8 cellular contexts compared by ENCODE assay signal in the genomic region with DNA sequence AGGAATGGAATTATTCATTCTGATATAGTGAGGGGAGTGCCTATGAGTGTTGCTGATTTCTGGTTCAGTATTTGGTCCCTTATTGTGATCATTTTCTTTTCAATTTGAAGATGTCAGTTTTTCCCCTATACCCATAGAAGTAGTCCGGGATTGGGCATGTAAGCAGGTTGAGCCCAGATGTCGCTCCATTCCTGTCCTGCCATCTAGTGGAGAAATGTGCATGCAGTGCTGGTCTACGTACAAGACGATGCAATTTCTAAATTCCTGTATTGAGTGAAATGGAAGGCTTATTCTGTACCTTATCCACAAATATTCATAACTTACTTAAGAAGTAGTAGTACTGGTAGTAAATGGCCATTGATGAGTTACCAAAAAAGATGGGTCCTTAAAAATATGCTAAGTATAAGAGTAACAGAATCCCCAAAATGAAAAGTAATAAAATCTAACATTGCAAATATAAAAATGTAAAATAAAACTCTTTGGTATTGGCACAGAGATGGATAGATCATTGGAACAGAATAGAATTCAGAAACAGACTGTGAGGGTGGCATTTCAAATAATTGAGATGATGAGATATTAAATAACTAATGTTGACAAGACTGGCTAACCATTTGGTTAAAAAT.
DNase-seq lines count a peak whose midpoint lies in the region; ATAC-seq and TF ChIP-seq lines count a peak whose summit lies in the region.

No MANE protein-coding gene starts in this region.

- H3K4me1 ChIP-seq in neural progenitor cell = no peaks in the 10 kb centered on the region

- H3K9me3 Mint-ChIP-seq in Calu3 (ENCODE audit: low read depth, unreplicated experiment) = no peaks in the 10 kb centered on the region
- no peaks in the 10 kb centered on the region for H3K9me3 Mint-ChIP-seq in activated CD4-positive, alpha-beta memory T cell treated with anti-CD3 and anti-CD28 coated beads for 36 hours
- no peaks in the 10 kb centered on the region for H3K9me3 Mint-ChIP-seq in neural progenitor cell

- H3K9me3 ChIP-seq in neural progenitor cell (ENCODE audit: low read depth) = no peaks in the 10 kb centered on the region

- no peaks in the 10 kb centered on the region for H3K36me3 ChIP-seq in neural progenitor cell

- H3K27me3 Mint-ChIP-seq in Calu3 (ENCODE audit: unreplicated experiment) (no peaks in the 10 kb centered on the region), neural progenitor cell (ENCODE audit: insufficient read depth, low read depth) (no peaks in the 10 kb centered on the region)
- H3K27me3 Mint-ChIP-seq in activated CD4-positive, alpha-beta memory T cell treated with anti-CD3 and anti-CD28 coated beads for 36 hours = peaks cover 14% of the 10 kb centered on the region

- H3K36me3 Mint-ChIP-seq in Calu3 (ENCODE audit: insufficient read depth, unreplicated experiment) = no peaks in the 10 kb centered on the region
- H3K36me3 Mint-ChIP-seq in activated CD4-positive, alpha-beta memory T cell treated with anti-CD3 and anti-CD28 coated beads for 36 hours = no peaks in the 10 kb centered on the region
- peaks cover 2% of the 10 kb centered on the region for H3K36me3 Mint-ChIP-seq in neural progenitor cell

- no peak overlapping the region for H3K4me2 ChIP-seq in neural progenitor cell

- H3F3A ChIP-seq in neural progenitor cell (ENCODE audit: low read depth) = no peaks in the 10 kb centered on the region

- H3K27me3 ChIP-seq in neural progenitor cell = no peaks in the 10 kb centered on the region

- TF ChIP-seq CTCF in Calu3 (IDR thresholded peaks at IDR 0.05; ENCODE audit: unreplicated experiment) (peak; percentile 68), neural progenitor cell (IDR thresholded peaks at IDR 0.05) (peak; percentile 96)

- no peak overlapping the region for H3K27ac ChIP-seq in neural progenitor cell

- no peaks in the 10 kb centered on the region for H3K79me2 ChIP-seq in neural progenitor cell (ENCODE audit: low read depth)

- H3K4me3 Mint-ChIP-seq in Calu3 (ENCODE audit: low read depth, unreplicated experiment) (no peak overlapping the region), neural progenitor cell (no peak overlapping the region)
- no peak overlapping the region for H3K4me3 Mint-ChIP-seq in activated CD4-positive, alpha-beta memory T cell treated with anti-CD3 and anti-CD28 coated beads for 36 hours

- peak; percentile 95 for ATAC-seq in GM19043 (IDR thresholded peaks at IDR 0.05; ENCODE audit: low read depth, unreplicated experiment)
- ATAC-seq in HG03135 (IDR thresholded peaks at IDR 0.05; ENCODE audit: unreplicated experiment) = peak; percentile 95

- BruUV-seq in Calu3 (replicated peaks; lab: Mats Ljungman, UMichigan) = no TSS peak

- no peaks in the 10 kb centered on the region for H4K20me1 ChIP-seq in neural progenitor cell (ENCODE audit: low read depth)

- no peak overlapping the region for H2AFZ ChIP-seq in neural progenitor cell (replicated peaks)

- CTCF ChIA-PET in Calu3 (lab: Charles Lee) = interaction anchor here (0.6 kb wide), 1 partner anchor 242 kb away, joined by 5 read pairs; no protein-coding TSS in a partner anchor
- CTCF ChIA-PET in activated CD4-positive, alpha-beta memory T cell treated with anti-CD3 and anti-CD28 coated beads for 36 hours (lab: Charles Lee) = interaction anchor here (0.6 to 1.3 kb wide), 3 partner anchors 10 to 272 kb away, joined by 3 to 16 read pairs (median 3); no protein-coding TSS in a partner anchor

- intact Hi-C loops in Calu3 (cut with micrococcal nuclease; ENCODE audit: unreplicated experiment) = loop anchor here (1.0 to 2.0 kb wide), 4 partner anchors 61 to 273 kb away; a partner anchor contains a TSS
- intact Hi-C loops in activated CD4-positive, alpha-beta memory T cell treated with anti-CD3 and anti-CD28 coated beads for 36 hours (cut with micrococcal nuclease) = loop anchor here (1.0 kb wide), 1 partner anchor 273 kb away; no protein-coding TSS in a partner anchor

- POLR2A ChIA-PET in activated CD4-positive, alpha-beta memory T cell treated with anti-CD3 and anti-CD28 coated beads for 36 hours (lab: Charles Lee) = no interaction called here

- H3K4me1 Mint-ChIP-seq in Calu3 (ENCODE audit: low read depth, unreplicated experiment) (no peaks in the 10 kb centered on the region), neural progenitor cell (no peaks in the 10 kb centered on the region)
- no peaks in the 10 kb centered on the region for H3K4me1 Mint-ChIP-seq in activated CD4-positive, alpha-beta memory T cell treated with anti-CD3 and anti-CD28 coated beads for 36 hours (ENCODE audit: low read depth)

- no peak overlapping the region for H3K9ac ChIP-seq in neural progenitor cell

- H3K27ac Mint-ChIP-seq in Calu3 (ENCODE audit: unreplicated experiment) (no peak overlapping the region), neural progenitor cell (no peak overlapping the region)
- H3K27ac Mint-ChIP-seq in activated CD4-positive, alpha-beta memory T cell treated with anti-CD3 and anti-CD28 coated beads for 36 hours = no peak overlapping the region

- no peak overlapping the region for H3K4me3 ChIP-seq in neural progenitor cell

- peak; percentile 63 for DNase-seq in Calu3
- DNase-seq in NCI-H2171 treated with DMSO at 0.1 percent for 48 hours (lab: John Stamatoyannopoulos, UW) = peak; percentile 58
- DNase-seq in activated CD4-positive, alpha-beta memory T cell treated with anti-CD3 and anti-CD28 coated beads for 36 hours = peak; percentile 50
- peak; percentile 73 for DNase-seq in fibroblast of peridontal ligament (ENCODE audit: extremely low read depth)
- DNase-seq in neural progenitor cell (ENCODE audit: low spot score) = peak; percentile 79
- no peak for DNase-seq in cortex of kidney (lab: John Stamatoyannopoulos, UW)
